In genomic region chr6:13371421-13372072, GRCh38 we compare ENCODE assay signal across 25 cellular contexts. TPM values are rescaled to one million over a fixed set of nuclear protein-coding genes. Genes with fewer than 3 reads are reported as not detected.
A peak's percentile ranks its signal among the peaks of the same experiment; 100 is the strongest.
DNase-seq lines count a peak whose midpoint lies in the region; ATAC-seq and TF ChIP-seq lines count a peak whose summit lies in the region.
"Had no signal": no experiment of that assay in that cellular context is flagged by ENCODE, and none has a peak within 500 bp of the region (broad histone marks: within the 10 kb centered on the region; RNA-seq: fewer than 3 reads in every experiment).

No MANE protein-coding gene starts in this region.

- H3K9me3 ChIP-seq in osteoblast (ENCODE audit: low read depth, low read length) (no peaks in the 10 kb centered on the region), Caco-2 (no peaks in the 10 kb centered on the region)
- H3K9me3 ChIP-seq: right lobe of liver had no signal

- no peaks in the 10 kb centered on the region for H3K36me3 ChIP-seq in osteoblast (ENCODE audit: insufficient read depth, low read length)
- no peaks in the 10 kb centered on the region for H3K36me3 ChIP-seq in Caco-2 (ENCODE audit: control insufficient read depth, insufficient read depth, low read length)
- H3K36me3 ChIP-seq: right lobe of liver had no signal

- H3K27ac ChIP-seq in angular gyrus (ENCODE audit: low read depth, low read length): peak overlapping the region; percentile 33
- no peak overlapping the region for H3K27ac ChIP-seq in osteoblast (ENCODE audit: low read depth, low read length)
- H3K27ac ChIP-seq: C4-2B, parathyroid adenoma, right lobe of liver had no signal

- CTCF ChIA-PET in activated CD4-positive, alpha-beta memory T cell treated with anti-CD3 and anti-CD28 coated beads for 36 hours (lab: Charles Lee): no interaction called here
- CTCF ChIA-PET in Caco-2 (lab: Charles Lee): no interaction called here

- H3K79me2 ChIP-seq in osteoblast (ENCODE audit: insufficient read depth, low read length): no peaks in the 10 kb centered on the region

- intact Hi-C loops in head of caudate nucleus (cut with DNase I) (no loop called here), Caco-2 (cut with micrococcal nuclease; ENCODE audit: unreplicated experiment) (no loop called here)
- intact Hi-C loops in activated CD4-positive, alpha-beta memory T cell treated with anti-CD3 and anti-CD28 coated beads for 36 hours (cut with micrococcal nuclease): no loop called here

- H3K27me3 ChIP-seq in osteoblast (ENCODE audit: insufficient read depth, low read length) (no peaks in the 10 kb centered on the region), Caco-2 (replicated peaks; ENCODE audit: control insufficient read depth, insufficient read depth, low read length) (no peaks in the 10 kb centered on the region)
- H3K27me3 ChIP-seq: right lobe of liver had no signal

- peak; percentile 57 for DNase-seq in G401 (ENCODE audit: low spot score)
- peak in 25 of 42 donors; percentile 15 to 78 (median 41) for DNase-seq in head of caudate nucleus
- DNase-seq in osteoblast (ENCODE audit: insufficient read length, low spot score, missing footprints): no peak
- DNase-seq in activated CD4-positive, alpha-beta memory T cell treated with anti-CD3 and anti-CD28 coated beads for 36 hours: no peak
- no peak for DNase-seq in Caco-2
- DNase-seq: activated CD4-positive, alpha-beta T cell treated with anti-CD3 and anti-CD28 coated beads for 4 hours; activated CD8-positive, alpha-beta memory T cell treated with anti-CD3 and anti-CD28 coated beads for 24 hours; activated effector memory CD4-positive, alpha-beta T cell treated with anti-CD3 and anti-CD28 coated beads, Interleukin-2, amount 50 U/mL, for 16 hours; activated naive CD8-positive, alpha-beta T cell treated with anti-CD3 and anti-CD28 coated beads for 36 hours; activated T-cell treated with anti-CD3 and anti-CD28 coated beads, Interleukin-2, amount 50 U/mL, for 1 hour; cerebellar nuclear complex; effector CD4-positive, alpha-beta T cell; erythroblast; foreskin melanocyte; NCI-H1694; OCI-M1; right lobe of liver; stimulated activated CD4-positive, alpha-beta T cell treated with anti-CD3 and anti-CD28 coated beads, Interleukin-2, amount 100 ng/mL, for 48 hours had no signal

- H3K4me2 ChIP-seq in osteoblast (ENCODE audit: insufficient read depth, low read length): no peak overlapping the region

- no peaks in the 10 kb centered on the region for H3K36me3 Mint-ChIP-seq in activated CD4-positive, alpha-beta memory T cell treated with anti-CD3 and anti-CD28 coated beads for 36 hours
- H3K36me3 Mint-ChIP-seq in Caco-2 (ENCODE audit: insufficient read depth, unreplicated experiment): no peaks in the 10 kb centered on the region

- H3K27me3 Mint-ChIP-seq in activated CD4-positive, alpha-beta memory T cell treated with anti-CD3 and anti-CD28 coated beads for 36 hours: no peaks in the 10 kb centered on the region
- H3K27me3 Mint-ChIP-seq in Caco-2 (ENCODE audit: insufficient read depth, unreplicated experiment): peaks cover 6% of the 10 kb centered on the region
- H3K27me3 Mint-ChIP-seq: activated naive CD8-positive, alpha-beta T cell treated with anti-CD3 and anti-CD28 coated beads for 36 hours had no signal

- no peak overlapping the region for H3K27ac Mint-ChIP-seq in activated CD4-positive, alpha-beta memory T cell treated with anti-CD3 and anti-CD28 coated beads for 36 hours
- no peak overlapping the region for H3K27ac Mint-ChIP-seq in Caco-2 (ENCODE audit: unreplicated experiment)
- H3K27ac Mint-ChIP-seq: activated naive CD8-positive, alpha-beta T cell treated with anti-CD3 and anti-CD28 coated beads for 36 hours had no signal

- H3K4me1 ChIP-seq in osteoblast (ENCODE audit: insufficient read depth, low read length): no peaks in the 10 kb centered on the region
- no peaks in the 10 kb centered on the region for H3K4me1 ChIP-seq in Caco-2
- H3K4me1 ChIP-seq: right lobe of liver had no signal

- no TSS peak for BruUV-seq in Caco-2 (replicated peaks; lab: Mats Ljungman, UMichigan)

- in situ Hi-C loops in G401 (cut with HindIII; ENCODE audit: low sequenced_read_pairs): no loop called here

- POLR2A ChIA-PET in activated CD4-positive, alpha-beta memory T cell treated with anti-CD3 and anti-CD28 coated beads for 36 hours (lab: Charles Lee): no interaction called here
- POLR2A ChIA-PET in Caco-2 (lab: Charles Lee): no interaction called here

- ATAC-seq in GM19467 (IDR thresholded peaks at IDR 0.05; ENCODE audit: unreplicated experiment): no peak
- ATAC-seq in HG03439 (IDR thresholded peaks at IDR 0.05; ENCODE audit: unreplicated experiment): no peak
- ATAC-seq: GM12878, right lobe of liver had no signal

- H3K4me3 ChIP-seq in osteoblast (ENCODE audit: insufficient read depth, low read length) (no peak overlapping the region), Caco-2 (ENCODE audit: low read depth, low read length) (no peak overlapping the region)
- H3K4me3 ChIP-seq: GM12878, right lobe of liver had no signal

- H3K4me3 Mint-ChIP-seq in activated CD4-positive, alpha-beta memory T cell treated with anti-CD3 and anti-CD28 coated beads for 36 hours: no peak overlapping the region
- H3K4me3 Mint-ChIP-seq in Caco-2 (ENCODE audit: unreplicated experiment): no peak overlapping the region
- H3K4me3 Mint-ChIP-seq: activated naive CD8-positive, alpha-beta T cell treated with anti-CD3 and anti-CD28 coated beads for 36 hours; nephron had no signal

- TF ChIP-seq CTCF in osteoblast (IDR thresholded peaks at IDR 0.05; ENCODE audit: extremely low read depth, low read depth, low read length) (no peak), Caco-2 (IDR thresholded peaks at IDR 0.05; ENCODE audit: insufficient read depth in 1 of 2, low read depth in 1 of 2, low read length in 1 of 2, severe bottlenecking in 1 of 2, unreplicated experiment in 1 of 2) (no peak)

- H3K9me3 Mint-ChIP-seq in activated CD4-positive, alpha-beta memory T cell treated with anti-CD3 and anti-CD28 coated beads for 36 hours: no peaks in the 10 kb centered on the region
- no peaks in the 10 kb centered on the region for H3K9me3 Mint-ChIP-seq in Caco-2 (ENCODE audit: unreplicated experiment)
- H3K9me3 Mint-ChIP-seq: nephron had no signal

- H2AFZ ChIP-seq in osteoblast (ENCODE audit: low read length): peak overlapping the region; percentile 14
- H2AFZ ChIP-seq: parathyroid adenoma had no signal

- H4K20me1 ChIP-seq in osteoblast (ENCODE audit: insufficient read depth, low read length): no peaks in the 10 kb centered on the region

- H3K4me1 Mint-ChIP-seq in activated CD4-positive, alpha-beta memory T cell treated with anti-CD3 and anti-CD28 coated beads for 36 hours (ENCODE audit: low read depth): peaks cover 20% of the 10 kb centered on the region
- peaks cover 8% of the 10 kb centered on the region for H3K4me1 Mint-ChIP-seq in Caco-2 (ENCODE audit: low read depth, unreplicated experiment)

RNA-seq across cellular contexts. Expression of gene TBC1D7, which starts 43.2 kb away (rescaled TPM):
- total RNA-seq in G401 (2014; rRNA removed; shearing (Covaris generic)): 45.5 and 45.9 TPM in 2 replicates
- total RNA-seq in osteoblast (18.8 and 25.3 TPM in 2 replicates), Caco-2 (2022) (132 and 152 TPM in 2 replicates)
- total RNA-seq in activated CD4-positive, alpha-beta memory T cell treated with anti-CD3 and anti-CD28 coated beads for 36 hours: 10 to 100 TPM; 20.6 to 21.7 TPM

Comparison
In these comparisons a context has a peak if more than half of its experiments do, and no peak if none do; other contexts are left out.
1. DNase-seq: peak in G401 (single experiment) and head of caudate nucleus (25 of 42); none in osteoblast (single experiment), activated CD4-positive, alpha-beta memory T cell treated with anti-CD3 and anti-CD28 coated beads for 36 hours (single experiment) and Caco-2 (0 of 2).